8 cellular contexts compared by ENCODE assay signal in genomic region chr11:57324886-57325734, GRCh38.
DNase-seq lines count a peak whose midpoint lies in the region; ATAC-seq, FAIRE-seq and TF ChIP-seq lines count a peak whose summit lies in the region.

TNKS1BP1 (minus strand) TSS chr11:57324952; CDS start chr11:57321885, 3,067 bp downstream.

- peak; percentile 85 for ATAC-seq in GM19025 (IDR thresholded peaks at IDR 0.05; ENCODE audit: low read depth, unreplicated experiment)
- ATAC-seq in HG03280 (IDR thresholded peaks at IDR 0.05; ENCODE audit: unreplicated experiment): peak; percentile 90

- FAIRE-seq in islet of Langerhans (lab: Jason Lieb, UNC): peak; percentile 81

- no peak; the same call in 1 of the 2 replicates for TF ChIP-seq CTCF in AG09319 (IDR thresholded peaks at IDR 0.05; ENCODE audit: low read depth, low read length)

- DNase-seq in AG09319 (ENCODE audit: extremely low read depth, low read depth) (peak; percentile 95), NCI-H345 treated with DMSO at 0.1 percent for 48 hours (lab: John Stamatoyannopoulos, UW; ENCODE audit: unreplicated experiment) (peak; percentile 86), cerebellar cortex (ENCODE audit: low spot score) (peak; percentile 97)
- DNase-seq in activated CD4-positive, CD25-positive, alpha-beta regulatory T cell treated with anti-CD3 and anti-CD28 coated beads, Interleukin-2, amount 50 U/mL, for 72 hours: peak; percentile 84
- peak; percentile 86 to 89 for DNase-seq in stimulated activated CD4-positive, alpha-beta T cell treated with anti-CD3 and anti-CD28 coated beads, Interleukin-12 subunit alpha, Interleukin-12 subunit beta, amount 100 ng/mL, for 24 hours (ENCODE audit: low read depth in 2 of 2)

Comparison
In these comparisons a context has a peak if more than half of its experiments do, and no peak if none do; other contexts are left out.
1. Peak in every context shown above with its lines: DNase-seq and ATAC-seq.